ENCODE assay signal across 17 cellular contexts in genomic region chr2:74426181-74426758, GRCh38.
"Had no signal": no experiment of that assay in that cellular context is flagged by ENCODE, and none has a peak within 500 bp of the region (broad histone marks: within the 10 kb centered on the region; RNA-seq: fewer than 3 reads in every experiment).

No MANE protein-coding gene starts in this region.

- ATAC-seq: left colon; natural killer cell treated with Interleukin-12 subunit alpha and Interleukin-12 subunit beta and Interleukin-15 and Interleukin-18, amount 100 ng/mL, for 72 hours; right cardiac atrium; stimulated activated naive CD8-positive, alpha-beta T cell treated with anti-CD3 and anti-CD28 coated beads, Interleukin-15, amount 100 ng/mL, for 72 hours; T-cell had no signal

- H3K9me3 Mint-ChIP-seq: activated naive CD8-positive, alpha-beta T cell treated with anti-CD3 and anti-CD28 coated beads, Interleukin-2, amount 10 ng/mL, durations not matched to agents 7 days and 5 days; natural killer cell treated with Interleukin-12 subunit alpha and Interleukin-12 subunit beta and Interleukin-15 and Interleukin-18, amount 100 ng/mL, for 72 hours; stimulated activated naive CD8-positive, alpha-beta T cell treated with anti-CD3 and anti-CD28 coated beads, Interleukin-15, amount 100 ng/mL, for 72 hours; T-cell; type B pancreatic cell had no signal

- H3K4me3 ChIP-seq: prostate gland had no signal

- H3K27me3 Mint-ChIP-seq: activated naive CD8-positive, alpha-beta T cell treated with anti-CD3 and anti-CD28 coated beads, Interleukin-2, amount 10 ng/mL, durations not matched to agents 7 days and 5 days; natural killer cell treated with Interleukin-12 subunit alpha and Interleukin-12 subunit beta and Interleukin-15 and Interleukin-18, amount 100 ng/mL, for 72 hours; stimulated activated naive CD8-positive, alpha-beta T cell treated with anti-CD3 and anti-CD28 coated beads, Interleukin-15, amount 100 ng/mL, for 72 hours; T-cell; type B pancreatic cell had no signal

- H3K27ac Mint-ChIP-seq: activated naive CD8-positive, alpha-beta T cell treated with anti-CD3 and anti-CD28 coated beads, Interleukin-2, amount 10 ng/mL, durations not matched to agents 7 days and 5 days; natural killer cell treated with Interleukin-12 subunit alpha and Interleukin-12 subunit beta and Interleukin-15 and Interleukin-18, amount 100 ng/mL, for 72 hours; T-cell had no signal

- DNase-seq: activated CD4-positive, alpha-beta T cell treated with anti-CD3 and anti-CD28 coated beads for 1 hour; activated CD4-positive, alpha-beta T cell treated with anti-CD3 and anti-CD28 coated beads, Interleukin-2, amount 50 U/mL, for 4 hours; activated naive CD4-positive, alpha-beta T cell; activated naive CD8-positive, alpha-beta T cell treated with anti-CD3 and anti-CD28 coated beads, Interleukin-2, amount 10 ng/mL, durations not matched to agents 7 days and 5 days; activated T-cell treated with anti-CD3 and anti-CD28 coated beads for 4 hours; cortex of kidney; effector CD4-positive, alpha-beta T cell; foreskin melanocyte; left colon; stimulated activated CD4-positive, alpha-beta T cell treated with anti-CD3 and anti-CD28 coated beads, Interleukin-1b, Interleukin-23, amount 100 ng/mL, for 48 hours; stimulated activated naive CD8-positive, alpha-beta T cell treated with anti-CD3 and anti-CD28 coated beads, Interleukin-15, amount 100 ng/mL, for 72 hours; T-cell; T-helper 9 cell had no signal

- H3K36me3 Mint-ChIP-seq: natural killer cell treated with Interleukin-12 subunit alpha and Interleukin-12 subunit beta and Interleukin-15 and Interleukin-18, amount 100 ng/mL, for 72 hours had no signal

- H3K27ac ChIP-seq: prostate gland had no signal

- H3K4me1 ChIP-seq: prostate gland had no signal

- H3K9me3 ChIP-seq: prostate gland had no signal

- H3K4me3 Mint-ChIP-seq: activated naive CD8-positive, alpha-beta T cell treated with anti-CD3 and anti-CD28 coated beads, Interleukin-2, amount 10 ng/mL, durations not matched to agents 7 days and 5 days; natural killer cell treated with Interleukin-12 subunit alpha and Interleukin-12 subunit beta and Interleukin-15 and Interleukin-18, amount 100 ng/mL, for 72 hours; stimulated activated naive CD8-positive, alpha-beta T cell treated with anti-CD3 and anti-CD28 coated beads, Interleukin-15, amount 100 ng/mL, for 72 hours; T-cell had no signal
